14 cellular contexts compared by ENCODE assay signal in the genomic region with DNA sequence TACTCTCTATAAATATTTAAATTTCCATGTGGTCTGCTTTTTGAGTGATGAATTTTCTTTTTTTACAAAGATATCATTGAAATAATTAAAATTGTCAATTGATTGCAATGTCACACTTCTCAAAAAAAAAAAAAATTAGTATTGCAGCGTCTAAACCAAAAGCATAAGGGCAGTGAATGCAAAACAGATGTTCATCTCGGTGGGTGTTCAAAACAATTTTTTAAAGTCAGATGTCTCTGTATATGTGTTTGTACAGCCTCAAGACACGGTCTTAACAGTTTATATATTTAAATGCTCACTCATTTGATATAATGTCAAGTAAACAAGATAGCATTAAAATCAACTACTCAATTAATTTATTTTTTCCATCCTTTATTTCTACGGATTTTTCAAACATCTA. TPM values are rescaled to one million over a fixed set of nuclear protein-coding genes. Genes with fewer than 3 reads are reported as not detected.
A peak's percentile ranks its signal among the peaks of the same experiment; 100 is the strongest.
DNase-seq lines count a peak whose midpoint lies in the region; ATAC-seq and TF ChIP-seq lines count a peak whose summit lies in the region.
"Had no signal": no experiment of that assay in that cellular context is flagged by ENCODE, and none has a peak within 500 bp of the region (broad histone marks: within the 10 kb centered on the region; RNA-seq: fewer than 3 reads in every experiment).

No MANE protein-coding gene starts in this region.

- CTCF ChIA-PET in SK-N-SH (lab: Yijun Ruan, JAX) = interaction anchor here (1.6 kb wide), 1 partner anchor 14 kb away, joined by 5 read pairs; no protein-coding TSS in a partner anchor

- POLR2A ChIA-PET in SK-N-SH (lab: Yijun Ruan, JAX) = no interaction called here

- H3K27me3 Mint-ChIP-seq in activated T-helper 1 cell treated with anti-CD3 and anti-CD28 coated beads, Interleukin-12 subunit alpha, Interleukin-12 subunit beta, Interleukin-2, Interleukin-4 antibody, amounts not matched to agents 30 ng/mL and 10 ng/mL and 1 ng/mL, durations not matched to agents 14 hours and 24 hours and 36 hours (ENCODE audit: insufficient read depth) = peaks cover 5% of the 10 kb centered on the region
- H3K27me3 Mint-ChIP-seq: IgD-negative memory B cell had no signal

- H3K79me2 ChIP-seq in SK-N-SH (ENCODE audit: insufficient read depth) = no peaks in the 10 kb centered on the region

- no peaks in the 10 kb centered on the region for H3K36me3 Mint-ChIP-seq in activated T-helper 1 cell treated with anti-CD3 and anti-CD28 coated beads, Interleukin-12 subunit alpha, Interleukin-12 subunit beta, Interleukin-2, Interleukin-4 antibody, amounts not matched to agents 30 ng/mL and 10 ng/mL and 1 ng/mL, durations not matched to agents 14 hours and 24 hours and 36 hours (ENCODE audit: low read depth)
- H3K36me3 Mint-ChIP-seq: CD8-positive, alpha-beta memory T cell; IgD-negative memory B cell had no signal

- H3K9ac ChIP-seq in SK-N-SH (peak overlapping the region; percentile 64; the same call in 1 of the 2 replicates), skeletal muscle satellite cell (ENCODE audit: low read depth, low read length) (peak overlapping the region; percentile 82)

- H3K36me3 ChIP-seq in SK-N-SH (replicated peaks in 1 of 2; ENCODE audit: control insufficient read depth in 1 of 2, insufficient read depth in 2 of 2, low read length in 1 of 2) (no peaks in the 10 kb centered on the region), skeletal muscle satellite cell (ENCODE audit: insufficient read depth, low read length) (no peaks in the 10 kb centered on the region)

- DNase-seq in NCI-H1694 (lab: John Stamatoyannopoulos, UW) = peak; percentile 18
- no peak for DNase-seq in SK-N-SH
- DNase-seq in fibroblast of peridontal ligament (ENCODE audit: extremely low read depth) = peak; percentile 57
- no peak for DNase-seq in activated T-helper 1 cell treated with anti-CD3 and anti-CD28 coated beads, Interleukin-12 subunit alpha, Interleukin-12 subunit beta, Interleukin-2, Interleukin-4 antibody, amounts not matched to agents 30 ng/mL and 10 ng/mL and 1 ng/mL, durations not matched to agents 14 hours and 24 hours and 36 hours (ENCODE audit: low spot score)
- DNase-seq: CD8-positive, alpha-beta memory T cell; H9; NCI-H2029 treated with DMSO at 0.1 percent for 48 hours; NCI-H2227 treated with DMSO at 0.1 percent for 48 hours; NCI-H526 had no signal

- no peaks in the 10 kb centered on the region for H3K9me3 Mint-ChIP-seq in activated T-helper 1 cell treated with anti-CD3 and anti-CD28 coated beads, Interleukin-12 subunit alpha, Interleukin-12 subunit beta, Interleukin-2, Interleukin-4 antibody, amounts not matched to agents 30 ng/mL and 10 ng/mL and 1 ng/mL, durations not matched to agents 14 hours and 24 hours and 36 hours
- H3K9me3 Mint-ChIP-seq: CD8-positive, alpha-beta memory T cell; H9 had no signal

- H3F3A ChIP-seq in SK-N-SH (replicated peaks; ENCODE audit: insufficient read depth) = peaks cover 39% of the 10 kb centered on the region

- TF ChIP-seq RAD21 in SK-N-SH (IDR thresholded peaks at IDR 0.05; ENCODE audit: low read length) = no peak

- no peak for TF ChIP-seq CTCF in SK-N-SH (IDR thresholded peaks at IDR 0.05)

- no peaks in the 10 kb centered on the region for H3K27me3 ChIP-seq in SK-N-SH (ENCODE audit: insufficient read depth)
- no peaks in the 10 kb centered on the region for H3K27me3 ChIP-seq in skeletal muscle satellite cell (ENCODE audit: control insufficient read depth, insufficient read depth, low read length)

- intact Hi-C loops in activated T-helper 1 cell treated with anti-CD3 and anti-CD28 coated beads, Interleukin-12 subunit alpha, Interleukin-12 subunit beta, Interleukin-2, Interleukin-4 antibody, amounts not matched to agents 30 ng/mL and 10 ng/mL and 1 ng/mL, durations not matched to agents 14 hours and 24 hours and 36 hours (cut with micrococcal nuclease) = no loop called here

- H3K4me3 Mint-ChIP-seq in activated T-helper 1 cell treated with anti-CD3 and anti-CD28 coated beads, Interleukin-12 subunit alpha, Interleukin-12 subunit beta, Interleukin-2, Interleukin-4 antibody, amounts not matched to agents 30 ng/mL and 10 ng/mL and 1 ng/mL, durations not matched to agents 14 hours and 24 hours and 36 hours = no peak overlapping the region
- H3K4me3 Mint-ChIP-seq: CD8-positive, alpha-beta memory T cell; H9; IgD-negative memory B cell had no signal

- H3K4me1 Mint-ChIP-seq in activated T-helper 1 cell treated with anti-CD3 and anti-CD28 coated beads, Interleukin-12 subunit alpha, Interleukin-12 subunit beta, Interleukin-2, Interleukin-4 antibody, amounts not matched to agents 30 ng/mL and 10 ng/mL and 1 ng/mL, durations not matched to agents 14 hours and 24 hours and 36 hours (ENCODE audit: low read depth) = no peaks in the 10 kb centered on the region
- H3K4me1 Mint-ChIP-seq: CD8-positive, alpha-beta memory T cell had no signal

- H4K20me1 ChIP-seq in SK-N-SH (ENCODE audit: insufficient read depth) = no peaks in the 10 kb centered on the region

- H3K9me2 ChIP-seq in SK-N-SH = no peaks in the 10 kb centered on the region

- H3K4me2 ChIP-seq in SK-N-SH (0 out of 2 replicates have a peak overlapping the region, but pooled peaks have one; percentile 5), skeletal muscle satellite cell (ENCODE audit: low read length) (no peak overlapping the region)

- H3K4me3 ChIP-seq in SK-N-SH (ENCODE audit: low read depth in 2 of 2, low read length in 1 of 2) (no peak overlapping the region), skeletal muscle satellite cell (ENCODE audit: low read length) (no peak overlapping the region)

- H3K9me3 ChIP-seq in SK-N-SH = no peaks in the 10 kb centered on the region
- H3K9me3 ChIP-seq in skeletal muscle satellite cell (replicated peaks; ENCODE audit: low read length) = no peaks in the 10 kb centered on the region

- peak overlapping the region; percentile 7; the same call in 1 of the 2 replicates for H2AFZ ChIP-seq in SK-N-SH (ENCODE audit: low read depth)

- H3K4me1 ChIP-seq in SK-N-SH (ENCODE audit: control insufficient read depth in 1 of 2, insufficient read depth in 2 of 2, low read depth in 1 of 2, low read length in 1 of 2) (peaks cover 13 to 40% of the 10 kb centered on the region in 2 experiments), skeletal muscle satellite cell (ENCODE audit: control insufficient read depth, insufficient read depth, low read length) (peaks cover 42% of the 10 kb centered on the region)

- TF ChIP-seq EP300 in SK-N-SH (IDR thresholded peaks at IDR 0.05; ENCODE audit: borderline replicate concordance in 1 of 2, low read depth in 1 of 2, low read length in 1 of 2) = no peak

- WGBS in SK-N-SH (ENCODE audit: low lambda C conversion rate) = 28% methylated on average over 4 of the region's 4 CpGs

- no peak overlapping the region for H3K27ac Mint-ChIP-seq in activated T-helper 1 cell treated with anti-CD3 and anti-CD28 coated beads, Interleukin-12 subunit alpha, Interleukin-12 subunit beta, Interleukin-2, Interleukin-4 antibody, amounts not matched to agents 30 ng/mL and 10 ng/mL and 1 ng/mL, durations not matched to agents 14 hours and 24 hours and 36 hours
- H3K27ac Mint-ChIP-seq: CD8-positive, alpha-beta memory T cell; IgD-negative memory B cell had no signal

- H3K27ac ChIP-seq in SK-N-SH (ENCODE audit: low read depth in 2 of 2, low read length in 1 of 2) = peak overlapping the region; percentile 53 to 92; a peak in 3 of 4 replicates

- ATAC-seq in GM21529 (IDR thresholded peaks at IDR 0.05; ENCODE audit: unreplicated experiment) = no peak
- ATAC-seq in GM18868 (IDR thresholded peaks at IDR 0.05; ENCODE audit: unreplicated experiment) = no peak
- no peak for ATAC-seq in HG03095 (IDR thresholded peaks at IDR 0.05; ENCODE audit: unreplicated experiment)

TF ChIP-seq in SK-N-SH, 30 proteins besides CTCF, POLR2A, EP300 and RAD21:
- TF ChIP-seq TCF12 (IDR thresholded peaks at IDR 0.05) = peak; percentile 60
- TF ChIP-seq, protein P1, sequence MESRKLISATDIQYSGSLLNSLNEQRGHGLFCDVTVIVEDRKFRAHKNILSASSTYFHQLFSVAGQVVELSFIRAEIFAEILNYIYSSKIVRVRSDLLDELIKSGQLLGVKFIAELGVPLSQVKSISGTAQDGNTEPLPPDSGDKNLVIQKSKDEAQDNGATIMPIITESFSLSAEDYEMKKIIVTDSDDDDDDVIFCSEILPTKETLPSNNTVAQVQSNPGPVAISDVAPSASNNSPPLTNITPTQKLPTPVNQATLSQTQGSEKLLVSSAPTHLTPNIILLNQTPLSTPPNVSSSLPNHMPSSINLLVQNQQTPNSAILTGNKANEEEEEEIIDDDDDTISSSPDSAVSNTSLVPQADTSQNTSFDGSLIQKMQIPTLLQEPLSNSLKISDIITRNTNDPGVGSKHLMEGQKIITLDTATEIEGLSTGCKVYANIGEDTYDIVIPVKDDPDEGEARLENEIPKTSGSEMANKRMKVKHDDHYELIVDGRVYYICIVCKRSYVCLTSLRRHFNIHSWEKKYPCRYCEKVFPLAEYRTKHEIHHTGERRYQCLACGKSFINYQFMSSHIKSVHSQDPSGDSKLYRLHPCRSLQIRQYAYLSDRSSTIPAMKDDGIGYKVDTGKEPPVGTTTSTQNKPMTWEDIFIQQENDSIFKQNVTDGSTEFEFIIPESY (IDR thresholded peaks at IDR 0.05; ENCODE audit: borderline replicate concordance, low read depth) = no peak

RNA-seq across cellular contexts. Expression of gene PALLD, which starts 52.3 kb away (rescaled TPM):
- 22.4 and 33.0 TPM in 2 replicates for polyA plus RNA-seq in SK-N-SH (2012; rRNA removed)
- 54.6 and 60.0 TPM in 2 replicates for polyA plus RNA-seq in SK-N-SH (2012; cell fraction: cytosol; rRNA removed)
- polyA plus RNA-seq in SK-N-SH (2012; cell fraction: nucleus; rRNA removed) = 38.7 and 55.5 TPM in 2 replicates
- 13.9 and 40.4 TPM in 2 replicates for total RNA-seq in skeletal muscle satellite cell (2012; rRNA removed)
- total RNA-seq in activated T-helper 1 cell treated with anti-CD3 and anti-CD28 coated beads, Interleukin-12 subunit alpha, Interleukin-12 subunit beta, Interleukin-2, Interleukin-4 antibody, amounts not matched to agents 30 ng/mL and 10 ng/mL and 1 ng/mL, durations not matched to agents 14 hours and 24 hours and 36 hours = 22.9 and 24.6 TPM in 2 replicates

Comparison
In these comparisons a context has a peak if more than half of its experiments do, and no peak if none do; other contexts are left out.
1. DNase-seq: peak in NCI-H1694 (single experiment) and fibroblast of peridontal ligament (single experiment); none in SK-N-SH (single experiment) and activated T-helper 1 cell treated with anti-CD3 and anti-CD28 coated beads, Interleukin-12 subunit alpha, Interleukin-12 subunit beta, Interleukin-2, Interleukin-4 antibody, amounts not matched to agents 30 ng/mL and 10 ng/mL and 1 ng/mL, durations not matched to agents 14 hours and 24 hours and 36 hours (single experiment).